In genomic region chr2:43464546-43464945, GRCh38 we compare ENCODE assay signal across 12 cellular contexts.
DNase-seq lines count a peak whose midpoint lies in the region; ATAC-seq and TF ChIP-seq lines count a peak whose summit lies in the region.
"Had no signal": no experiment of that assay in that cellular context is flagged by ENCODE, and none has a peak within 500 bp of the region (broad histone marks: within the 10 kb centered on the region; RNA-seq: fewer than 3 reads in every experiment).

No MANE protein-coding gene starts in this region.

- peaks cover 0 to 4% of the 10 kb centered on the region in 2 donors for H3K36me3 Mint-ChIP-seq in activated naive CD4-positive, alpha-beta T cell treated with anti-CD3 and anti-CD28 coated beads, Interleukin-2, amount 50 U/mL, for 72 hours

- intact Hi-C loops in left ventricle myocardium inferior (cut with micrococcal nuclease) (no loop called here), sciatic nerve (cut with DNase I) (no loop called here)

- DNase-seq in AG08395 (ENCODE audit: low spot score) (peak; percentile 67), brain microvascular endothelial cell (peak; percentile 36), left ventricle myocardium inferior (peak; percentile 25), sciatic nerve (ENCODE audit: low spot score) (peak; percentile 60), NAMALWA (ENCODE audit: low spot score) (no peak), HT-29 (ENCODE audit: low spot score) (no peak)
- no peak for DNase-seq in activated naive CD4-positive, alpha-beta T cell treated with anti-CD3 and anti-CD28 coated beads, Interleukin-2, amount 50 U/mL, for 72 hours (ENCODE audit: low spot score in 2 of 2)
- DNase-seq: ACHN; activated CD8-positive, alpha-beta memory T cell treated with anti-CD3 and anti-CD28 coated beads for 24 hours; adrenal gland; T-helper 1 cell had no signal

- no peak overlapping the region for H3K27ac ChIP-seq in brain microvascular endothelial cell
- peak overlapping the region; percentile 64 for H3K27ac ChIP-seq in left ventricle myocardium inferior (replicated peaks)

- no peaks in the 10 kb centered on the region for H3K36me3 ChIP-seq in brain microvascular endothelial cell (replicated peaks)
- H3K36me3 ChIP-seq in left ventricle myocardium inferior = no peaks in the 10 kb centered on the region
- H3K36me3 ChIP-seq: adrenal gland had no signal

- H3K4me3 ChIP-seq in brain microvascular endothelial cell (ENCODE audit: low read depth, low read length) (no peak overlapping the region), left ventricle myocardium inferior (no peak overlapping the region)
- H3K4me3 ChIP-seq: adrenal gland had no signal

- no peaks in the 10 kb centered on the region for H3K9me3 Mint-ChIP-seq in activated naive CD4-positive, alpha-beta T cell treated with anti-CD3 and anti-CD28 coated beads, Interleukin-2, amount 50 U/mL, for 72 hours

- no peak for TF ChIP-seq CTCF in brain microvascular endothelial cell (IDR thresholded peaks at IDR 0.05; ENCODE audit: low read depth, low read length, missing control alignments)
- no peak for TF ChIP-seq CTCF in left ventricle myocardium inferior (IDR thresholded peaks at IDR 0.05; ENCODE audit: borderline replicate concordance)

- no peak overlapping the region for H3K27ac Mint-ChIP-seq in activated naive CD4-positive, alpha-beta T cell treated with anti-CD3 and anti-CD28 coated beads, Interleukin-2, amount 50 U/mL, for 72 hours

- ATAC-seq in sciatic nerve (peak; percentile 82), GM21529 (IDR thresholded peaks at IDR 0.05; ENCODE audit: unreplicated experiment) (no peak)
- ATAC-seq in activated naive CD4-positive, alpha-beta T cell treated with anti-CD3 and anti-CD28 coated beads, Interleukin-2, amount 50 U/mL, for 72 hours = no peak

- H3K9me3 ChIP-seq in left ventricle myocardium inferior (replicated peaks) = no peaks in the 10 kb centered on the region
- H3K9me3 ChIP-seq: adrenal gland had no signal

- in situ Hi-C loops in brain microvascular endothelial cell (cut with HindIII; ENCODE audit: low pct_ligation_motif_present, low sequenced_read_pairs) = no loop called here

- H3K4me1 ChIP-seq in left ventricle myocardium inferior = peaks cover 36% of the 10 kb centered on the region

- H3K27me3 ChIP-seq in brain microvascular endothelial cell (replicated peaks) = no peaks in the 10 kb centered on the region
- no peaks in the 10 kb centered on the region for H3K27me3 ChIP-seq in left ventricle myocardium inferior (ENCODE audit: low read depth)
- H3K27me3 ChIP-seq: adrenal gland had no signal

Comparison
In these comparisons a context has a peak if more than half of its experiments do, and no peak if none do; other contexts are left out.
1. DNase-seq: peak in AG08395 (single experiment), brain microvascular endothelial cell (single experiment), left ventricle myocardium inferior (single experiment) and sciatic nerve (single experiment); none in activated naive CD4-positive, alpha-beta T cell treated with anti-CD3 and anti-CD28 coated beads, Interleukin-2, amount 50 U/mL, for 72 hours (0 of 2), NAMALWA (single experiment) and HT-29 (single experiment).